1 cellular context compared by ENCODE assay signal in genomic region chr3:101744811-101745210, GRCh38.
TF ChIP-seq lines count a peak whose summit lies in the region.

No MANE protein-coding gene starts in this region.

TF ChIP-seq in SK-N-SH, 30 proteins besides CTCF, POLR2A, EP300 and RAD21:
- TF ChIP-seq PBX3 (IDR thresholded peaks at IDR 0.05): no peak
- no peak for TF ChIP-seq MXI1 (IDR thresholded peaks at IDR 0.05; ENCODE audit: low read depth, low read length)
- TF ChIP-seq FOXM1 (IDR thresholded peaks at IDR 0.05; ENCODE audit: low read depth): no peak
- TF ChIP-seq, protein P1, sequence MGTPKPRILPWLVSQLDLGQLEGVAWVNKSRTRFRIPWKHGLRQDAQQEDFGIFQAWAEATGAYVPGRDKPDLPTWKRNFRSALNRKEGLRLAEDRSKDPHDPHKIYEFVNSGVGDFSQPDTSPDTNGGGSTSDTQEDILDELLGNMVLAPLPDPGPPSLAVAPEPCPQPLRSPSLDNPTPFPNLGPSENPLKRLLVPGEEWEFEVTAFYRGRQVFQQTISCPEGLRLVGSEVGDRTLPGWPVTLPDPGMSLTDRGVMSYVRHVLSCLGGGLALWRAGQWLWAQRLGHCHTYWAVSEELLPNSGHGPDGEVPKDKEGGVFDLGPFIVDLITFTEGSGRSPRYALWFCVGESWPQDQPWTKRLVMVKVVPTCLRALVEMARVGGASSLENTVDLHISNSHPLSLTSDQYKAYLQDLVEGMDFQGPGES (IDR thresholded peaks at IDR 0.05; ENCODE audit: low read depth, low read length): no peak
- no peak for TF ChIP-seq JUND (IDR thresholded peaks at IDR 0.05)
- TF ChIP-seq ELF1 (IDR thresholded peaks at IDR 0.05): no peak
- TF ChIP-seq TAF1 (IDR thresholded peaks at IDR 0.05; ENCODE audit: borderline replicate concordance, low read depth, low read length): no peak
- no peak for TF ChIP-seq MAX (IDR thresholded peaks at IDR 0.05; ENCODE audit: low read depth)
- no peak for TF ChIP-seq YY1 (IDR thresholded peaks at IDR 0.05; ENCODE audit: low read depth)
- no peak for TF ChIP-seq CHD2 (IDR thresholded peaks at IDR 0.05; ENCODE audit: low read length, partially characterized antibody)
- no peak for TF ChIP-seq EZH2phosphoT487 (IDR thresholded peaks at IDR 0.05; ENCODE audit: borderline replicate concordance, low read depth)
- no peak for TF ChIP-seq GABPA (IDR thresholded peaks at IDR 0.05; ENCODE audit: low read depth)
- no peak for TF ChIP-seq NFIC (IDR thresholded peaks at IDR 0.05; ENCODE audit: borderline replicate concordance)
- no peak for TF ChIP-seq POLR2AphosphoS5 (IDR thresholded peaks at IDR 0.05; ENCODE audit: low read depth, low read length)
- TF ChIP-seq TEAD4 (IDR thresholded peaks at IDR 0.05; ENCODE audit: borderline replicate concordance, insufficient read depth): no peak
- TF ChIP-seq SMC3 (IDR thresholded peaks at IDR 0.05; ENCODE audit: low read depth, low read length): no peak
- TF ChIP-seq GATA2 (CRISPR knock-in tag; IDR thresholded peaks at IDR 0.05): no peak
- no peak for TF ChIP-seq ZBTB33 (IDR thresholded peaks at IDR 0.05; ENCODE audit: borderline replicate concordance, low read depth)
- TF ChIP-seq TCF12 (IDR thresholded peaks at IDR 0.05): no peak
